22 cellular contexts compared by ENCODE assay signal in genomic region chr4:27790911-27791310, GRCh38.
A peak's percentile ranks its signal among the peaks of the same experiment; 100 is the strongest.
DNase-seq lines count a peak whose midpoint lies in the region; ATAC-seq, FAIRE-seq and TF ChIP-seq lines count a peak whose summit lies in the region.
"Had no signal": no experiment of that assay in that cellular context is flagged by ENCODE, and none has a peak within 500 bp of the region (broad histone marks: within the 10 kb centered on the region; RNA-seq: fewer than 3 reads in every experiment).

No MANE protein-coding gene starts in this region.

- H2AFZ ChIP-seq in smooth muscle cell (ENCODE audit: low read depth): no peak overlapping the region

- DNase-seq in HTR-8/SVneo (ENCODE audit: insufficient read length, low spot score) (peak; percentile 9), amniotic epithelial cell (ENCODE audit: low read depth) (peak; percentile 61), fibroblast of villous mesenchyme (ENCODE audit: low read depth) (peak; percentile 14), smooth muscle cell (lab: John Stamatoyannopoulos, UW; ENCODE audit: unreplicated experiment) (no peak), NCI-H82 treated with DMSO at 0.1 percent for 48 hours (lab: John Stamatoyannopoulos, UW; ENCODE audit: unreplicated experiment) (no peak)
- DNase-seq in stimulated activated CD4-positive, alpha-beta T cell treated with anti-CD3 and anti-CD28 coated beads, Interleukin-4, amount 100 ng/mL, for 4 hours: no peak
- DNase-seq: activated CD4-positive, alpha-beta T cell treated with anti-CD3 and anti-CD28 coated beads for 48 hours; activated naive CD4-positive, alpha-beta T cell treated with anti-CD3 and anti-CD28 coated beads for 36 hours; activated T-cell treated with anti-CD3 and anti-CD28 coated beads, Interleukin-2, amount 50 U/mL, for 48 hours; CD4-positive, alpha-beta T cell; immature natural killer cell; KG1; left ventricle myocardium inferior; NCI-H1694; NCI-H2171; NCI-H524 treated with DMSO at 0.1 percent for 48 hours; sigmoid colon; SK-N-SH; T-helper 2 cell had no signal

- TF ChIP-seq CTCF in fibroblast of villous mesenchyme (IDR thresholded peaks at IDR 0.05; ENCODE audit: insufficient read depth, low read depth, low read length) (no peak), smooth muscle cell (IDR thresholded peaks at IDR 0.05; ENCODE audit: borderline replicate concordance, insufficient read depth, poor library complexity, severe bottlenecking) (no peak), gastroesophageal sphincter (IDR thresholded peaks at IDR 0.05) (no peak)

- no peak for FAIRE-seq in HTR-8/SVneo (lab: Jason Lieb, UNC)

- H3K27ac ChIP-seq in smooth muscle cell (ENCODE audit: low read depth): peak overlapping the region; percentile 82
- H3K27ac ChIP-seq in gastroesophageal sphincter: no peak overlapping the region
- H3K27ac ChIP-seq: left ventricle myocardium inferior, tibial nerve had no signal

- H3F3A ChIP-seq in smooth muscle cell (ENCODE audit: low read depth): no peaks in the 10 kb centered on the region

- H3K27me3 ChIP-seq in smooth muscle cell (ENCODE audit: low read depth) (no peaks in the 10 kb centered on the region), gastroesophageal sphincter (no peaks in the 10 kb centered on the region)
- H3K27me3 ChIP-seq: sigmoid colon, tibial nerve had no signal

- H3K36me3 ChIP-seq in smooth muscle cell (ENCODE audit: low read depth) (no peaks in the 10 kb centered on the region), gastroesophageal sphincter (no peaks in the 10 kb centered on the region)
- H3K36me3 ChIP-seq: HAP-1, left ventricle myocardium inferior, sigmoid colon, tibial nerve had no signal

- no peaks in the 10 kb centered on the region for H3K79me2 ChIP-seq in smooth muscle cell (ENCODE audit: low read depth)

- ATAC-seq in gastroesophageal sphincter: no peak

- WGBS in smooth muscle cell (ENCODE audit: low lambda C conversion rate): 36% methylated on average over 5 of the region's 5 CpGs
- WGBS in gastroesophageal sphincter (ENCODE audit: low coverage in 1 of 2), 2 donors: 83 to 90% methylated on average over 4 to 5 of the region's 5 CpGs

- H4K20me1 ChIP-seq in smooth muscle cell (ENCODE audit: low read depth): no peaks in the 10 kb centered on the region

- H3K4me3 ChIP-seq in fibroblast of villous mesenchyme (ENCODE audit: low read depth, low read length): no peak overlapping the region
- no peak overlapping the region for H3K4me3 ChIP-seq in smooth muscle cell
- no peak overlapping the region for H3K4me3 ChIP-seq in gastroesophageal sphincter
- H3K4me3 ChIP-seq: HAP-1, left ventricle myocardium inferior, sigmoid colon, tibial nerve had no signal

- peak overlapping the region; percentile 38 for H3K4me2 ChIP-seq in smooth muscle cell

- H3K9me3 ChIP-seq in smooth muscle cell (replicated peaks; ENCODE audit: low read depth): no peaks in the 10 kb centered on the region
- no peaks in the 10 kb centered on the region for H3K9me3 ChIP-seq in gastroesophageal sphincter
- H3K9me3 ChIP-seq: HAP-1, left ventricle myocardium inferior, sigmoid colon, SK-N-SH, tibial nerve had no signal

- H3K4me1 ChIP-seq in smooth muscle cell (ENCODE audit: low read depth) (peaks cover 6% of the 10 kb centered on the region), gastroesophageal sphincter (no peaks in the 10 kb centered on the region)
- H3K4me1 ChIP-seq: HAP-1, left ventricle myocardium inferior, tibial nerve had no signal

- no peak for TF ChIP-seq POLR2A in gastroesophageal sphincter (IDR thresholded peaks at IDR 0.05)

- no peak overlapping the region for H3K9ac ChIP-seq in smooth muscle cell (ENCODE audit: low read depth)
- H3K9ac ChIP-seq: SK-N-SH had no signal

- no peak for TF ChIP-seq EP300 in gastroesophageal sphincter (IDR thresholded peaks at IDR 0.05)

Comparison
In these comparisons a context has a peak if more than half of its experiments do, and no peak if none do; other contexts are left out.
1. DNase-seq: peak in HTR-8/SVneo (single experiment), amniotic epithelial cell (single experiment) and fibroblast of villous mesenchyme (single experiment); none in smooth muscle cell (single experiment), stimulated activated CD4-positive, alpha-beta T cell treated with anti-CD3 and anti-CD28 coated beads, Interleukin-4, amount 100 ng/mL, for 4 hours (0 of 2) and NCI-H82 treated with DMSO at 0.1 percent for 48 hours (single experiment).